8 cellular contexts compared by ENCODE assay signal in genomic region chr7:4684826-4685225, GRCh38. TPM values are rescaled to one million over a fixed set of nuclear protein-coding genes. Genes with fewer than 3 reads are reported as not detected.
DNase-seq lines count a peak whose midpoint lies in the region; ATAC-seq and TF ChIP-seq lines count a peak whose summit lies in the region.

No MANE protein-coding gene starts in this region.

- H3K9ac ChIP-seq in DND-41 (ENCODE audit: low read depth, low read length), result peak overlapping the region; percentile 95
- H3K9ac ChIP-seq in rectal smooth muscle tissue (ENCODE audit: low read length), result no peak overlapping the region

- H3K36me3 ChIP-seq in DND-41 (ENCODE audit: insufficient read depth, low read length) (peaks cover 31% of the 10 kb centered on the region), SJSA1 (peaks cover 23% of the 10 kb centered on the region), rectal smooth muscle tissue (ENCODE audit: control insufficient read depth, insufficient read depth, low read length) (no peaks in the 10 kb centered on the region)

- TF ChIP-seq CTCF in DND-41 (IDR thresholded peaks at IDR 0.05; ENCODE audit: borderline replicate concordance, extremely low read depth, low read length, poor library complexity, severe bottlenecking), result no peak
- TF ChIP-seq CTCF in epithelial cell of proximal tubule (conservative IDR thresholded peaks at IDR 0.05; ENCODE audit: low read depth, low read length), result no peak

- DNase-seq in DND-41 (no peak), SJSA1 (ENCODE audit: low read depth in 1 of 2, low spot score in 2 of 2) (no peak), epithelial cell of proximal tubule (ENCODE audit: low read depth) (no peak), dermis blood vessel endothelial cell (no peak), substantia nigra (lab: John Stamatoyannopoulos, UW) (no peak)

- peaks cover 79% of the 10 kb centered on the region for H3K79me2 ChIP-seq in DND-41 (ENCODE audit: insufficient read depth, low read length)

- H3K4me1 ChIP-seq in DND-41 (ENCODE audit: insufficient read depth, low read length) (peaks cover 35% of the 10 kb centered on the region), SJSA1 (replicated peaks) (peaks cover 24% of the 10 kb centered on the region), rectal smooth muscle tissue (ENCODE audit: control insufficient read depth, insufficient read depth, low read length) (peaks cover 12% of the 10 kb centered on the region)

- peaks cover 56% of the 10 kb centered on the region for H4K20me1 ChIP-seq in DND-41 (ENCODE audit: insufficient read depth, low read length)

- H3K27ac ChIP-seq in DND-41 (ENCODE audit: low read length) (peak overlapping the region; percentile 79; the same call in 1 of the 2 replicates), SJSA1 (peak overlapping the region; percentile 65; the same call in 1 of the 2 replicates), rectal smooth muscle tissue (ENCODE audit: low read depth, low read length) (peak overlapping the region; percentile 93), substantia nigra (ENCODE audit: low read depth, low read length, poor library complexity, severe bottlenecking) (no peak overlapping the region)

- ATAC-seq in DND-41 (ENCODE audit: insufficient read depth, low read depth) (no peak), HG03039 (IDR thresholded peaks at IDR 0.05; ENCODE audit: unreplicated experiment) (no peak), HG03457 (IDR thresholded peaks at IDR 0.05; ENCODE audit: unreplicated experiment) (no peak)

- H3K9me3 ChIP-seq in DND-41 (ENCODE audit: insufficient read depth, low read length, severe bottlenecking), result no peaks in the 10 kb centered on the region
- 0 out of 2 replicates have a peak, but pooled peaks cover 2% of the 10 kb centered on the region for H3K9me3 ChIP-seq in SJSA1 (replicated peaks)

- H3K4me3 ChIP-seq in DND-41 (ENCODE audit: low read depth in 1 of 2, low read length in 2 of 2) (peak overlapping the region in 1 of 2 experiments; percentile 99; a peak in 3 of 4 replicates), SJSA1 (no peak overlapping the region), epithelial cell of proximal tubule (ENCODE audit: low read depth, low read length) (peak overlapping the region; percentile 96), rectal smooth muscle tissue (ENCODE audit: low read length) (peak overlapping the region; percentile 91)

- H3K4me2 ChIP-seq in DND-41 (ENCODE audit: insufficient read depth, low read length), result peak overlapping the region; percentile 99

- no peak overlapping the region for H2AFZ ChIP-seq in DND-41 (ENCODE audit: low read depth, low read length)

- H3K27me3 ChIP-seq in DND-41 (ENCODE audit: insufficient read depth, low read length, poor library complexity), result no peaks in the 10 kb centered on the region
- H3K27me3 ChIP-seq in SJSA1 (replicated peaks), result no peaks in the 10 kb centered on the region
- H3K27me3 ChIP-seq in rectal smooth muscle tissue (ENCODE audit: control insufficient read depth, insufficient read depth, low read length), result no peaks in the 10 kb centered on the region

RNA-seq across cellular contexts. Expression of gene FOXK1, which starts 2.7 kb away (rescaled TPM):
- 10.2 and 17.4 TPM in 2 replicates for total RNA-seq in SJSA1 (2014; rRNA removed; shearing (Covaris generic))
- 24.4 and 30.4 TPM in 2 replicates for total RNA-seq in epithelial cell of proximal tubule
- total RNA-seq in dermis blood vessel endothelial cell, result 25.9 and 37.7 TPM in 2 replicates
